ENCODE assay signal across 35 cellular contexts in genomic region chr15:55033574-55033973, GRCh38.
"Had no signal": no experiment of that assay in that cellular context is flagged by ENCODE, and none has a peak within 500 bp of the region (broad histone marks: within the 10 kb centered on the region; RNA-seq: fewer than 3 reads in every experiment).

No MANE protein-coding gene starts in this region.

- DNase-seq: Kasumi-1, MG63, MM.1S, MV-4-11, NCI-H1048, NCI-H1092, NCI-H1092 treated with DMSO at 0.1 percent for 48 hours, NCI-H1105, NCI-H1105 treated with DMSO at 0.1 percent for 48 hours, NCI-H1417, NCI-H1417 treated with DMSO at 0.1 percent for 48 hours, NCI-H1436, NCI-H1436 treated with DMSO at 0.1 percent for 48 hours, NCI-H146, NCI-H1694, NCI-H1694 treated with DMSO at 0.1 percent for 48 hours, NCI-H187, NCI-H187 treated with DMSO at 0.1 percent for 48 hours, NCI-H1930, NCI-H2029, NCI-H2029 treated with DMSO at 0.1 percent for 48 hours, NCI-H2081, NCI-H2081 treated with DMSO at 0.1 percent for 48 hours, NCI-H2107, NCI-H2171, NCI-H2171 treated with DMSO at 0.1 percent for 48 hours, NCI-H2227 treated with DMSO at 0.1 percent for 48 hours, NCI-H226, NCI-H345, NCI-H446, NCI-H446 treated with DMSO at 0.1 percent for 48 hours, NCI-H510A, NCI-H510A treated with DMSO at 0.1 percent for 48 hours, NCI-H524, NCI-H524 treated with DMSO at 0.1 percent for 48 hours had no signal

- H3K4me3 ChIP-seq: MG63 had no signal

- H3K36me3 ChIP-seq: MG63 had no signal

- H3K27me3 ChIP-seq: MG63 had no signal

- H3K9me3 ChIP-seq: MG63 had no signal
